ENCODE assay signal across 17 cellular contexts in the genomic region with DNA sequence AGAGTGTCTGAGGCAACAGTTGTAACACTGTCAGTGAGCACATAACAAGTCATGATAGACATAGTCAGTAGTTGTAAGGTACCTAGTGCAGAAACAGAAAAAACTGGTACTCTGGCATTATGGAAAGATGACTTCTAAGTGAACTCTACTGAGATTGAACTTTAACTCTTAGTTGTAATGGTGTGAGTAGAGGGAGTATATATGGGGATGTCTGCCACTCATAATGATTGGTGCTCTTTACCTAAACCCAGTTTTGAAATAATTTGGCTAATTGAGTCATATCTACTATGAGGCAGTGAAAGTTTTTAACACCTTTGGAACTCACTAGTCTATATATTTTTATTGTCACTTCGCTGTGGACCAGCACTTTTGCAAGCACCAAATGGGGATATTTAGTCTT. TPM values are rescaled to one million over a fixed set of nuclear protein-coding genes. Genes with fewer than 3 reads are reported as not detected.
DNase-seq lines count a peak whose midpoint lies in the region; ATAC-seq and TF ChIP-seq lines count a peak whose summit lies in the region.
"Had no signal": no experiment of that assay in that cellular context is flagged by ENCODE, and none has a peak within 500 bp of the region (broad histone marks: within the 10 kb centered on the region; RNA-seq: fewer than 3 reads in every experiment).

No MANE protein-coding gene starts in this region.

- H3K4me1 ChIP-seq in DOHH2 (ENCODE audit: control insufficient read depth, low read length) (peaks cover 94% of the 10 kb centered on the region), HEK293 (ENCODE audit: control insufficient read depth, insufficient read depth, low read length) (peaks cover 25% of the 10 kb centered on the region)

- no peak for DNase-seq in activated naive CD4-positive, alpha-beta T cell treated with anti-CD3 and anti-CD28 coated beads, Interleukin-2, amount 50 U/mL, for 72 hours (ENCODE audit: low spot score in 2 of 2)
- no peak for DNase-seq in activated naive CD4-positive, alpha-beta T cell treated with Interleukin-2 at 50 U/mL for 16 hours
- DNase-seq in dorsolateral prefrontal cortex (no peak), A172 (ENCODE audit: low spot score) (no peak), NCI-H2107 treated with DMSO at 0.1 percent for 48 hours (lab: John Stamatoyannopoulos, UW; ENCODE audit: unreplicated experiment) (no peak), progenitor cell of endocrine pancreas (ENCODE audit: low spot score, unreplicated experiment) (no peak)
- DNase-seq: GDM1, KG1, NCI-H1694, NCI-H2081, NCI-H2171 treated with DMSO at 0.1 percent for 48 hours, NCI-H524 treated with DMSO at 0.1 percent for 48 hours, Peyer's patch, SJCRH30 had no signal

- no peaks in the 10 kb centered on the region for H3K27me3 Mint-ChIP-seq in progenitor cell of endocrine pancreas

- no peak overlapping the region for H3K27ac Mint-ChIP-seq in activated naive CD4-positive, alpha-beta T cell treated with anti-CD3 and anti-CD28 coated beads, Interleukin-2, amount 50 U/mL, for 72 hours
- H3K27ac Mint-ChIP-seq in progenitor cell of endocrine pancreas, result no peak overlapping the region

- CTCF ChIA-PET in HEK293 (lab: Yijun Ruan, JAX), result interaction anchor here (1.1 kb wide), 1 partner anchor 202 kb away, joined by 3 read pairs; no protein-coding TSS in a partner anchor

- peak; percentile 31 to 82 for ATAC-seq in activated naive CD4-positive, alpha-beta T cell treated with anti-CD3 and anti-CD28 coated beads, Interleukin-2, amount 50 U/mL, for 72 hours

- peak overlapping the region; percentile 68 for H3K4me2 ChIP-seq in DOHH2 (ENCODE audit: low read length)

- H3K9me2 ChIP-seq in DOHH2 (replicated peaks; ENCODE audit: control insufficient read depth, low read length), result no peaks in the 10 kb centered on the region

- H3K9me3 ChIP-seq in DOHH2 (ENCODE audit: control insufficient read depth, insufficient read depth, low read length) (no peaks in the 10 kb centered on the region), HEK293 (ENCODE audit: control insufficient read depth, insufficient read depth, low read depth, low read length) (no peaks in the 10 kb centered on the region)
- H3K9me3 ChIP-seq: Peyer's patch, SJCRH30 had no signal

- H3K27me3 ChIP-seq in DOHH2 (ENCODE audit: control insufficient read depth, low read length) (no peaks in the 10 kb centered on the region), dorsolateral prefrontal cortex (no peaks in the 10 kb centered on the region)
- H3K27me3 ChIP-seq: Peyer's patch, SJCRH30 had no signal

- peaks cover 100% of the 10 kb centered on the region for H3K79me2 ChIP-seq in DOHH2 (ENCODE audit: control insufficient read depth, low read length)

- H3K4me3 ChIP-seq in DOHH2 (ENCODE audit: low read length), result 0 out of 2 replicates have a peak overlapping the region, but pooled peaks have one; percentile 70
- H3K4me3 ChIP-seq in HEK293 (ENCODE audit: low read depth, low read length), result no peak overlapping the region
- H3K4me3 ChIP-seq in dorsolateral prefrontal cortex, result no peak overlapping the region
- H3K4me3 ChIP-seq: Peyer's patch, SJCRH30 had no signal

- H3K27ac ChIP-seq in DOHH2 (ENCODE audit: low read depth, low read length), result no peak overlapping the region
- H3K27ac ChIP-seq in HEK293 (ENCODE audit: extremely low read depth, low read depth, low read length), result no peak overlapping the region
- H3K27ac ChIP-seq in dorsolateral prefrontal cortex, result peak overlapping the region in 30 of 59 donors; percentile 1 to 72 (median 50)
- H3K27ac ChIP-seq: C4-2B, Peyer's patch, SJCRH30 had no signal

- intact Hi-C loops in dorsolateral prefrontal cortex (cut with DNase I), result no loop called here

- H3K36me3 ChIP-seq in DOHH2 (ENCODE audit: control insufficient read depth, low read length) (peaks cover 44% of the 10 kb centered on the region), HEK293 (ENCODE audit: control insufficient read depth in 2 of 2, insufficient read depth in 1 of 2, low read length in 2 of 2) (peaks cover 0 to 3% of the 10 kb centered on the region in 2 experiments; a peak in 1 of 3 replicates)
- H3K36me3 ChIP-seq: Peyer's patch had no signal

- H3K36me3 Mint-ChIP-seq in activated naive CD4-positive, alpha-beta T cell treated with anti-CD3 and anti-CD28 coated beads, Interleukin-2, amount 50 U/mL, for 72 hours, result peaks cover 0 to 7% of the 10 kb centered on the region in 2 donors
- H3K36me3 Mint-ChIP-seq in progenitor cell of endocrine pancreas (ENCODE audit: insufficient read depth), result peaks cover 8% of the 10 kb centered on the region

- POLR2A ChIA-PET in HEK293 (lab: Yijun Ruan, JAX), result no interaction called here

- no peak overlapping the region for H3K4me3 Mint-ChIP-seq in progenitor cell of endocrine pancreas (ENCODE audit: low read depth)

- no peaks in the 10 kb centered on the region for H3K9me3 Mint-ChIP-seq in activated naive CD4-positive, alpha-beta T cell treated with anti-CD3 and anti-CD28 coated beads, Interleukin-2, amount 50 U/mL, for 72 hours
- H3K9me3 Mint-ChIP-seq in progenitor cell of endocrine pancreas (ENCODE audit: low read depth), result no peaks in the 10 kb centered on the region

- peaks cover 49% of the 10 kb centered on the region for H3F3A ChIP-seq in DOHH2 (ENCODE audit: control insufficient read depth, insufficient read depth)

- TF ChIP-seq CTCF in DOHH2 (IDR thresholded peaks at IDR 0.05; ENCODE audit: low read depth, low read length, poor library complexity, severe bottlenecking) (no peak), HEK293 (tag by site-specific recombination; IDR thresholded peaks at IDR 0.05) (no peak), dorsolateral prefrontal cortex (IDR thresholded peaks at IDR 0.05 in 54 of 56, conservative IDR thresholded peaks at IDR 0.05 in 2 of 56; ENCODE audit: low read depth in 1 of 56, partially characterized antibody in 56 of 56) (no peak), progenitor cell of endocrine pancreas (IDR thresholded peaks at IDR 0.05; ENCODE audit: unreplicated experiment) (no peak)

- peaks cover 52% of the 10 kb centered on the region for H3K4me1 Mint-ChIP-seq in progenitor cell of endocrine pancreas (ENCODE audit: low read depth)

- no peaks in the 10 kb centered on the region; the same call in none of the 2 replicates for H4K20me1 ChIP-seq in DOHH2 (ENCODE audit: control insufficient read depth, insufficient read depth, low read depth, low read length)

TF ChIP-seq in HEK293, 187 proteins besides CTCF, POLR2A, EP300 and RAD21:
- TF ChIP-seq ZNF530 (tag by site-specific recombination; IDR thresholded peaks at IDR 0.05; ENCODE audit: low read depth), result no peak
- TF ChIP-seq BCL11B (tag by site-specific recombination; IDR thresholded peaks at IDR 0.05; ENCODE audit: low read depth), result no peak
- TF ChIP-seq SCRT2 (tag by site-specific recombination; IDR thresholded peaks at IDR 0.05), result peak; percentile 23; the same call in 1 of the 2 replicates
- TF ChIP-seq PRDM1 (tag by site-specific recombination; IDR thresholded peaks at IDR 0.05), result no peak

RNA-seq across cellular contexts. Expression of gene NLK, which starts 6.6 kb away (rescaled TPM):
- total RNA-seq in activated naive CD4-positive, alpha-beta T cell treated with anti-CD3 and anti-CD28 coated beads, Interleukin-2, amount 50 U/mL, for 72 hours, result 10 to 100 TPM in 1 of 2 donors, 1 to 10 TPM in 1; 8.3 to 10.0 TPM
- total RNA-seq in dorsolateral prefrontal cortex (100 to 1,000 TPM in 109 of 120 experiments, 10 to 100 TPM in 11; 75.6 to 169 (median 124) TPM), progenitor cell of endocrine pancreas (37.8 and 38.9 TPM in 2 replicates)
- 18.5 and 19.1 TPM in 2 replicates for total RNA-seq in A172 (2014; rRNA removed; shearing (Covaris generic))

Comparison
In these comparisons a context has a peak if more than half of its experiments do, and no peak if none do; other contexts are left out.
1. H3K27ac ChIP-seq: peak in dorsolateral prefrontal cortex (30 of 59); none in DOHH2 (single experiment) and HEK293 (single experiment).